1 cellular context compared by ENCODE assay signal in genomic region chrX:139121616-139122286, GRCh38.
TF ChIP-seq lines count a peak whose summit lies in the region.

No MANE protein-coding gene starts in this region.

TF ChIP-seq in H1, 55 proteins besides CTCF, POLR2A, EP300 and RAD21 (continued from another document):
- no peak for TF ChIP-seq CHD7 (IDR thresholded peaks at IDR 0.05; ENCODE audit: insufficient replicate concordance, low read length)
- TF ChIP-seq CHD2 (IDR thresholded peaks at IDR 0.05; ENCODE audit: low read length) = no peak
- TF ChIP-seq TCF12 (IDR thresholded peaks at IDR 0.05; ENCODE audit: low read depth, low read length) = 0 out of 2 replicates have a peak, but pooled peaks have one; percentile 32
- no peak for TF ChIP-seq ASH2L (IDR thresholded peaks at IDR 0.05; ENCODE audit: low read length)
- TF ChIP-seq, protein P1, sequence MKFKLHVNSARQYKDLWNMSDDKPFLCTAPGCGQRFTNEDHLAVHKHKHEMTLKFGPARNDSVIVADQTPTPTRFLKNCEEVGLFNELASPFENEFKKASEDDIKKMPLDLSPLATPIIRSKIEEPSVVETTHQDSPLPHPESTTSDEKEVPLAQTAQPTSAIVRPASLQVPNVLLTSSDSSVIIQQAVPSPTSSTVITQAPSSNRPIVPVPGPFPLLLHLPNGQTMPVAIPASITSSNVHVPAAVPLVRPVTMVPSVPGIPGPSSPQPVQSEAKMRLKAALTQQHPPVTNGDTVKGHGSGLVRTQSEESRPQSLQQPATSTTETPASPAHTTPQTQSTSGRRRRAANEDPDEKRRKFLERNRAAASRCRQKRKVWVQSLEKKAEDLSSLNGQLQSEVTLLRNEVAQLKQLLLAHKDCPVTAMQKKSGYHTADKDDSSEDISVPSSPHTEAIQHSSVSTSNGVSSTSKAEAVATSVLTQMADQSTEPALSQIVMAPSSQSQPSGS (IDR thresholded peaks at IDR 0.05; ENCODE audit: low read length) = no peak
- TF ChIP-seq SIX5 (IDR thresholded peaks at IDR 0.05; ENCODE audit: low read depth, low read length) = no peak
